15 cellular contexts compared by ENCODE assay signal in genomic region chr2:186771850-186772463, GRCh38.
DNase-seq lines count a peak whose midpoint lies in the region; ATAC-seq and TF ChIP-seq lines count a peak whose summit lies in the region.
"Had no signal": no experiment of that assay in that cellular context is flagged by ENCODE, and none has a peak within 500 bp of the region (broad histone marks: within the 10 kb centered on the region; RNA-seq: fewer than 3 reads in every experiment).

No MANE protein-coding gene starts in this region.

- TF ChIP-seq CTCF in heart left ventricle (IDR thresholded peaks at IDR 0.05) = no peak
- TF ChIP-seq CTCF in omental fat pad (IDR thresholded peaks at IDR 0.05) = no peak

- 95% methylated on average over 1 of the region's 1 CpG for WGBS in mesenchymal stem cell
- 83 to 100% (median 94%) methylated on average over 1 of the region's 1 CpG for WGBS in heart left ventricle, 4 donors

- H3K9ac ChIP-seq in mesenchymal stem cell (ENCODE audit: low read length) = no peak overlapping the region

- no peak overlapping the region for H4K8ac ChIP-seq in mesenchymal stem cell (ENCODE audit: low read length)

- no peak overlapping the region for H2AFZ ChIP-seq in mesenchymal stem cell (ENCODE audit: low read depth, low read length)

- DNase-seq in COR-L47 (lab: John Stamatoyannopoulos, UW) = peak; percentile 76
- peak; percentile 18 for DNase-seq in RPMI7951 (ENCODE audit: low read depth)
- no peak for DNase-seq in mesenchymal stem cell
- no peak for DNase-seq in heart left ventricle
- DNase-seq in kidney glomerular epithelial cell (lab: John Stamatoyannopoulos, UW) = no peak
- no peak for DNase-seq in omental fat pad (ENCODE audit: low spot score)
- DNase-seq: activated naive CD4-positive, alpha-beta T cell treated with anti-CD3 and anti-CD28 coated beads for 36 hours; esophagus squamous epithelium; GF-D8; NCI-H446 treated with DMSO at 0.1 percent for 48 hours; SHP77; stimulated activated CD4-positive, alpha-beta T cell treated with anti-CD3 and anti-CD28 coated beads, Interleukin-4, amount 100 ng/mL, for 4 hours; stimulated activated naive CD8-positive, alpha-beta T cell treated with anti-CD3 and anti-CD28 coated beads, Interleukin-15, Interleukin-2, amounts not matched to agents 100 U/mL and 50 U/mL, for 24 hours had no signal

- H3K27me3 ChIP-seq in mesenchymal stem cell (ENCODE audit: control insufficient read depth in 1 of 2, insufficient read depth in 1 of 2, low read length in 2 of 2) = no peaks in the 10 kb centered on the region
- no peaks in the 10 kb centered on the region for H3K27me3 ChIP-seq in heart left ventricle
- H3K27me3 ChIP-seq: esophagus squamous epithelium had no signal

- no peak for TF ChIP-seq POLR2A in heart left ventricle (IDR thresholded peaks at IDR 0.05)

- no peak overlapping the region for H2BK5ac ChIP-seq in mesenchymal stem cell (ENCODE audit: low read depth, low read length, poor library complexity, severe bottlenecking)

- H3K14ac ChIP-seq in mesenchymal stem cell (ENCODE audit: low read length in 2 of 2) = peak overlapping the region in 1 of 2 experiments; percentile 81

- H3K4me2 ChIP-seq in mesenchymal stem cell (ENCODE audit: low read length, poor library complexity, severe bottlenecking) = peak overlapping the region; percentile 9

- H3K9me3 ChIP-seq in mesenchymal stem cell (ENCODE audit: control insufficient read depth, low read length) (peaks cover 39% of the 10 kb centered on the region), heart left ventricle (peaks cover 0 to 38% (median 8%) of the 10 kb centered on the region in 12 donors)

- H3K36me3 ChIP-seq in mesenchymal stem cell (ENCODE audit: control insufficient read depth in 1 of 2, insufficient read depth in 2 of 2, low read depth in 1 of 2, low read length in 2 of 2) = no peaks in the 10 kb centered on the region
- H3K36me3 ChIP-seq in heart left ventricle = no peaks in the 10 kb centered on the region
- H3K36me3 ChIP-seq: esophagus squamous epithelium had no signal

- no peak overlapping the region for H3K4ac ChIP-seq in mesenchymal stem cell (ENCODE audit: low read depth in 1 of 2, low read length in 2 of 2)

- H3K79me1 ChIP-seq in mesenchymal stem cell (replicated peaks; ENCODE audit: low read length, poor library complexity, severe bottlenecking) = no peaks in the 10 kb centered on the region

- peak overlapping the region in 1 of 2 experiments; percentile 2 for H3K18ac ChIP-seq in mesenchymal stem cell (ENCODE audit: low read depth in 1 of 2, low read length in 2 of 2)

- ATAC-seq in HG03442 (IDR thresholded peaks at IDR 0.05; ENCODE audit: unreplicated experiment) = peak; percentile 22
- ATAC-seq in heart left ventricle = no peak
- no peak for ATAC-seq in HG03108 (IDR thresholded peaks at IDR 0.05; ENCODE audit: unreplicated experiment)
- ATAC-seq in omental fat pad (ENCODE audit: low FRiP score) = no peak
- ATAC-seq: stimulated activated naive CD8-positive, alpha-beta T cell treated with anti-CD3 and anti-CD28 coated beads, Interleukin-15, Interleukin-2, amounts not matched to agents 100 U/mL and 50 U/mL, for 24 hours had no signal

- H2BK12ac ChIP-seq in mesenchymal stem cell (ENCODE audit: low read length in 2 of 2) = no peak overlapping the region

- peaks cover 7% of the 10 kb centered on the region for H3K4me1 ChIP-seq in mesenchymal stem cell (ENCODE audit: control insufficient read depth, insufficient read depth, low read depth, low read length)
- no peaks in the 10 kb centered on the region for H3K4me1 ChIP-seq in heart left ventricle
- H3K4me1 ChIP-seq: esophagus squamous epithelium had no signal

- H3K27ac ChIP-seq in mesenchymal stem cell (ENCODE audit: low read length, poor library complexity, severe bottlenecking) (peak overlapping the region; percentile 70), heart left ventricle (no peak overlapping the region)
- H3K27ac ChIP-seq: esophagus squamous epithelium had no signal

- H4K91ac ChIP-seq in mesenchymal stem cell (ENCODE audit: low read length) = no peak overlapping the region

- H3K4me3 ChIP-seq in mesenchymal stem cell (ENCODE audit: insufficient read depth in 1 of 2, low read depth in 1 of 2, low read length in 2 of 2) (no peak overlapping the region), heart left ventricle (no peak overlapping the region)
- H3K4me3 ChIP-seq: esophagus squamous epithelium had no signal

- no peak overlapping the region for H2AK5ac ChIP-seq in mesenchymal stem cell (ENCODE audit: low read length, severe bottlenecking)

- H2BK120ac ChIP-seq in mesenchymal stem cell (ENCODE audit: low read depth, low read length) = no peak overlapping the region

- H3K23ac ChIP-seq in mesenchymal stem cell (ENCODE audit: low read length in 2 of 2) = no peak overlapping the region

- intact Hi-C loops in heart left ventricle (cut with DNase I) = no loop called here

- no peak overlapping the region for H2BK15ac ChIP-seq in mesenchymal stem cell (ENCODE audit: low read depth, poor library complexity, severe bottlenecking)

Comparison
In these comparisons a context has a peak if more than half of its experiments do, and no peak if none do; other contexts are left out.
1. DNase-seq: peak in COR-L47 (single experiment) and RPMI7951 (single experiment); none in mesenchymal stem cell (single experiment), heart left ventricle (0 of 5), kidney glomerular epithelial cell (single experiment) and omental fat pad (single experiment).